Comparison of ENCODE assay signal across 14 cellular contexts in the genomic region with DNA sequence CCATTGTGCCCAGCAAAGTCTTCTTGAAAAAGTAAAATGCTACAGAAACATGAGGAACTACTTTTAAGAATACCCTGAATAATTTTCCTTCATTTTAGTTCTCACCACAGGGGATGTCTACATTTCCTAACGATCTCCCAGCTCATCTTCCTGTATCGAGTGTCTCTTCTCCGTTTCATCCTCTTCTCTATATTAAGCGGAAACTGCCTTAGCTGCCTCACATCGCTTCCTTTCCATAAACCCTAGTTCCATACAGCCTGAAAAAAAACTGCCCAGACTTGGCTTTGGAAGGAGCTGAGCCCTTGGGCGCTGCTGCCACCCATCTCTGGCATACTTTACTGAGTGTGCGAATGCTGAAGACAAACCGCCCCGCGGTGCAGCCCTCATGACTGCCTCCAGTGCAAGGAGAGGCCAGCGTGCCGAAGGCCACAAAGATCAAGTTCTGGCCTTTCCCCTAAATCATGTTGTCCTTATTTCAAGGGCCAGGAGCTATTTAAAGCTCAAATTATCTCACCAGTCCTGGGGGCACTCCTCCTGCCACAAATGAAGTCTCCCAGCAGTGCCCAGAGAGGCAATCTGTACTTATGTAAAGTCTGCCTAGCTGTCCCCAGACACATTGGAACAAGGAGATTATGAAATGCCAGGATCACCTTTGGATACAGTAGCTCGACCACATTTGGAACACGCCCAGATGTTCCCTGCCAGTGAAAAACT. TPM values are rescaled to one million over a fixed set of nuclear protein-coding genes. Genes with fewer than 3 reads are reported as not detected.
A peak's percentile ranks its signal among the peaks of the same experiment; 100 is the strongest.
DNase-seq lines count a peak whose midpoint lies in the region; ATAC-seq lines count a peak whose summit lies in the region.
"Had no signal": no experiment of that assay in that cellular context is flagged by ENCODE, and none has a peak within 500 bp of the region (broad histone marks: within the 10 kb centered on the region; RNA-seq: fewer than 3 reads in every experiment).

No MANE protein-coding gene starts in this region.

- peak overlapping the region; percentile 74 for H3K27ac Mint-ChIP-seq in central memory CD8-positive, alpha-beta T cell (ENCODE audit: low read depth)
- H3K27ac Mint-ChIP-seq: activated naive CD8-positive, alpha-beta T cell treated with anti-CD3 and anti-CD28 coated beads, Interleukin-2, amount 10 ng/mL, durations not matched to agents 7 days and 5 days; stimulated activated memory B cell treated with anti-CD40 and anti-IgM and Interleukin-4, amounts not matched to agents 10 μg/mL and 1 μg/mL and 100 μg/mL, for 72 hours had no signal

- H3K36me3 Mint-ChIP-seq in central memory CD8-positive, alpha-beta T cell (ENCODE audit: insufficient read depth), result peaks cover 40% of the 10 kb centered on the region

- H3K9me3 ChIP-seq in skeletal muscle tissue (ENCODE audit: control insufficient read depth in 3 of 3, low read length in 3 of 3) (no peaks in the 10 kb centered on the region), MG63 (no peaks in the 10 kb centered on the region)

- H3K4me1 Mint-ChIP-seq in central memory CD8-positive, alpha-beta T cell, result peaks cover 44% of the 10 kb centered on the region

- peaks cover 20% of the 10 kb centered on the region for H3K36me3 ChIP-seq in H7 (replicated peaks; ENCODE audit: control insufficient read depth, insufficient read depth, low read length)
- peaks cover 13 to 17% (median 15%) of the 10 kb centered on the region in 3 donors for H3K36me3 ChIP-seq in skeletal muscle tissue (ENCODE audit: control insufficient read depth in 3 of 3, insufficient read depth in 3 of 3, low read length in 3 of 3)
- H3K36me3 ChIP-seq in MG63, result peaks cover 39% of the 10 kb centered on the region

- peak; percentile 13 for DNase-seq in H7
- DNase-seq in central memory CD8-positive, alpha-beta T cell (ENCODE audit: low spot score in 2 of 2), result no peak
- peak; percentile 82 for DNase-seq in left kidney (ENCODE audit: low read depth, low spot score)
- no peak for DNase-seq in activated gamma-delta T cell treated with Interleukin-2 at 50 U/mL for 16 hours
- DNase-seq in MG63, result no peak
- no peak for DNase-seq in NCI-H1417 (lab: John Stamatoyannopoulos, UW)
- DNase-seq: activated naive CD8-positive, alpha-beta T cell treated with anti-CD3 and anti-CD28 coated beads, Interleukin-2, amount 10 ng/mL, durations not matched to agents 7 days and 5 days; NCI-H187; RPMI8226 had no signal

- no peaks in the 10 kb centered on the region for H3K9me3 Mint-ChIP-seq in central memory CD8-positive, alpha-beta T cell
- H3K9me3 Mint-ChIP-seq: activated naive CD8-positive, alpha-beta T cell treated with anti-CD3 and anti-CD28 coated beads, Interleukin-2, amount 10 ng/mL, durations not matched to agents 7 days and 5 days; stimulated activated memory B cell treated with anti-CD40 and anti-IgM and Interleukin-4, amounts not matched to agents 10 μg/mL and 1 μg/mL and 100 μg/mL, for 72 hours had no signal

- H3K27ac ChIP-seq in skeletal muscle tissue (ENCODE audit: low read depth, low read length), result peak overlapping the region; percentile 92
- H3K27ac ChIP-seq: C4-2B, epithelial cell of prostate had no signal

- no peak overlapping the region for H3K4me3 Mint-ChIP-seq in central memory CD8-positive, alpha-beta T cell
- H3K4me3 Mint-ChIP-seq: activated naive CD8-positive, alpha-beta T cell treated with anti-CD3 and anti-CD28 coated beads, Interleukin-2, amount 10 ng/mL, durations not matched to agents 7 days and 5 days; stimulated activated memory B cell treated with anti-CD40 and anti-IgM and Interleukin-4, amounts not matched to agents 10 μg/mL and 1 μg/mL and 100 μg/mL, for 72 hours had no signal

- peaks cover 60 to 78% (median 63%) of the 10 kb centered on the region in 3 donors for H3K4me1 ChIP-seq in skeletal muscle tissue (ENCODE audit: control insufficient read depth in 3 of 3, insufficient read depth in 3 of 3, low read length in 3 of 3)

- peak overlapping the region; percentile 34 to 73 (median 57) for H3K9ac ChIP-seq in skeletal muscle tissue (ENCODE audit: low read depth in 1 of 3, low read length in 3 of 3)

- H3K4me3 ChIP-seq in H7 (ENCODE audit: insufficient read depth, low read depth, low read length), result no peak overlapping the region
- H3K4me3 ChIP-seq in skeletal muscle tissue (ENCODE audit: low read length in 3 of 3), result peak overlapping the region; percentile 38 to 58 (median 54)
- no peak overlapping the region for H3K4me3 ChIP-seq in MG63

- H3K27me3 Mint-ChIP-seq in central memory CD8-positive, alpha-beta T cell, result no peaks in the 10 kb centered on the region
- H3K27me3 Mint-ChIP-seq: activated naive CD8-positive, alpha-beta T cell treated with anti-CD3 and anti-CD28 coated beads, Interleukin-2, amount 10 ng/mL, durations not matched to agents 7 days and 5 days; stimulated activated memory B cell treated with anti-CD40 and anti-IgM and Interleukin-4, amounts not matched to agents 10 μg/mL and 1 μg/mL and 100 μg/mL, for 72 hours had no signal

- ATAC-seq in central memory CD8-positive, alpha-beta T cell (replicated peaks; ENCODE audit: extremely low read depth, poor library complexity, severe bottlenecking), result no peak
- no peak for ATAC-seq in HG03135 (IDR thresholded peaks at IDR 0.05; ENCODE audit: unreplicated experiment)
- ATAC-seq: stimulated activated memory B cell treated with anti-CD40 and anti-IgM and Interleukin-4, amounts not matched to agents 10 μg/mL and 1 μg/mL and 100 μg/mL, for 72 hours had no signal

- H3K27me3 ChIP-seq in H7 (ENCODE audit: control insufficient read depth, insufficient read depth, low read length), result no peaks in the 10 kb centered on the region
- H3K27me3 ChIP-seq in skeletal muscle tissue (ENCODE audit: control insufficient read depth in 3 of 3, insufficient read depth in 3 of 3, low read length in 3 of 3), result no peaks in the 10 kb centered on the region
- no peaks in the 10 kb centered on the region for H3K27me3 ChIP-seq in MG63

RNA-seq across cellular contexts. Expression of gene YWHAG, which starts 25.2 kb away (rescaled TPM):
- total RNA-seq in H7 (2014; rRNA removed; shearing (Covaris generic)), result 83.2 and 91.8 TPM in 2 replicates
- 86.1 TPM for total RNA-seq in skeletal muscle tissue
- total RNA-seq in MG63 (2014; rRNA removed; shearing (Covaris generic); ENCODE audit: low replicate concordance), result 74.2 and 95.2 TPM in 2 replicates

RNA-seq across cellular contexts. Expression of gene HSPB1, which starts 31.1 kb away (rescaled TPM):
- 62.3 and 80.7 TPM in 2 replicates for total RNA-seq in H7 (2014; rRNA removed; shearing (Covaris generic))
- 80.4 TPM for total RNA-seq in skeletal muscle tissue
- 68.7 and 72.8 TPM in 2 replicates for total RNA-seq in MG63 (2014; rRNA removed; shearing (Covaris generic); ENCODE audit: low replicate concordance)

Comparison
In these comparisons a context has a peak if more than half of its experiments do, and no peak if none do; other contexts are left out.
1. DNase-seq: peak in H7 (single experiment) and left kidney (single experiment); none in central memory CD8-positive, alpha-beta T cell (0 of 2), activated gamma-delta T cell treated with Interleukin-2 at 50 U/mL for 16 hours (single experiment), MG63 (single experiment) and NCI-H1417 (0 of 3).
2. H3K4me3 ChIP-seq: peak in skeletal muscle tissue (3 of 3); none in H7 (single experiment) and MG63 (single experiment).